In the genomic region with DNA sequence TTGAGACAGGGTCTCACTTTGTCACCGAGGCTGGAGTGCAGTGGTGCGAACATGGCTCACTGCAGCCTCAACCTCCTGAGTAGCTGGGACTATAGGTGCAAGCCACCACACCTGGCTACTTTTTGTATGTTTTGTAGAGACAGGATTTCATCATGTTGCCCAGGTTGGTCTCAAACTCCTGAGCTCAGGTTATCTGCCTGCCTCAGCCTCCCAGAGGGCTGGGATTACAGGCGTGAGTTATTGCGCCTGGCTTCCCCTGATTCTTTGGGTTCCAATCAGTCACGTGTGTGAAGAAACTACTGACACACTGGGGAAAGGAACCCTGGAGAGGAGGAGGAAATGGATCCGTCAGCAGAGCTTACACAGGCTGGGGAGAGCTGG, we compare ENCODE assay signal across 16 cellular contexts. TPM values are rescaled to one million over a fixed set of nuclear protein-coding genes. Genes with fewer than 3 reads are reported as not detected.
DNase-seq lines count a peak whose midpoint lies in the region; ATAC-seq and TF ChIP-seq lines count a peak whose summit lies in the region.
"Had no signal": no experiment of that assay in that cellular context is flagged by ENCODE, and none has a peak within 500 bp of the region (broad histone marks: within the 10 kb centered on the region; RNA-seq: fewer than 3 reads in every experiment).

No MANE protein-coding gene starts in this region.

- no peaks in the 10 kb centered on the region; the same call in 1 of the 2 replicates for H3K9me3 ChIP-seq in SK-N-MC (ENCODE audit: low read depth, low read length)
- H3K9me3 ChIP-seq in hepatocyte (ENCODE audit: low read depth), result no peaks in the 10 kb centered on the region
- H3K9me3 ChIP-seq in psoas muscle, result no peaks in the 10 kb centered on the region
- H3K9me3 ChIP-seq: SK-N-SH, thoracic aorta had no signal

- no peaks in the 10 kb centered on the region for H4K20me1 ChIP-seq in hepatocyte (ENCODE audit: insufficient read depth, poor library complexity, severe bottlenecking)

- H3K9me2 ChIP-seq in hepatocyte (replicated peaks; ENCODE audit: insufficient read depth), result no peaks in the 10 kb centered on the region
- H3K9me2 ChIP-seq: SK-N-SH had no signal

- TF ChIP-seq CTCF in CD14-positive monocyte (IDR thresholded peaks at IDR 0.05), result no peak
- no peak for TF ChIP-seq CTCF in hepatocyte (IDR thresholded peaks at IDR 0.05; ENCODE audit: poor library complexity)
- no peak for TF ChIP-seq CTCF in psoas muscle (IDR thresholded peaks at IDR 0.05)

- H3K4me1 ChIP-seq in hepatocyte (ENCODE audit: insufficient read depth), result peaks cover 22% of the 10 kb centered on the region
- H3K4me1 ChIP-seq in psoas muscle, result peaks cover 29% of the 10 kb centered on the region

- peak overlapping the region; percentile 60; the same call in 1 of the 2 replicates for H3K27ac ChIP-seq in SK-N-MC
- H3K27ac ChIP-seq in hepatocyte, result peak overlapping the region; percentile 94
- peak overlapping the region; percentile 78 for H3K27ac ChIP-seq in psoas muscle
- H3K27ac ChIP-seq: thoracic aorta, WERI-Rb-1 had no signal

- peaks cover 0 to 4% (median 0%) of the 10 kb centered on the region in 7 donors for H3K9me3 Mint-ChIP-seq in CD14-positive monocyte
- H3K9me3 Mint-ChIP-seq in activated T-helper 1 cell treated with anti-CD3 and anti-CD28 coated beads, Interleukin-12 subunit alpha, Interleukin-12 subunit beta, Interleukin-2, Interleukin-4 antibody, amounts not matched to agents 30 ng/mL and 10 ng/mL and 1 ng/mL, durations not matched to agents 14 hours and 24 hours and 36 hours, result peaks cover 4% of the 10 kb centered on the region

- no peak overlapping the region; the same call in 1 of the 2 replicates for H3K4me3 ChIP-seq in SK-N-MC
- no peak overlapping the region for H3K4me3 ChIP-seq in hepatocyte
- H3K4me3 ChIP-seq in psoas muscle, result no peak overlapping the region
- H3K4me3 ChIP-seq: thoracic aorta had no signal

- intact Hi-C loops in CD14-positive monocyte (cut with micrococcal nuclease), result no loop called here
- intact Hi-C loops in psoas muscle (cut with DNase I), result no loop called here
- intact Hi-C loops in activated T-helper 1 cell treated with anti-CD3 and anti-CD28 coated beads, Interleukin-12 subunit alpha, Interleukin-12 subunit beta, Interleukin-2, Interleukin-4 antibody, amounts not matched to agents 30 ng/mL and 10 ng/mL and 1 ng/mL, durations not matched to agents 14 hours and 24 hours and 36 hours (cut with micrococcal nuclease), result no loop called here

- ATAC-seq in psoas muscle (peak in 1 of 4 donors; percentile 45), HG03280 (IDR thresholded peaks at IDR 0.05; ENCODE audit: unreplicated experiment) (no peak)
- ATAC-seq: activated CD8-positive, alpha-beta memory T cell treated with anti-CD3 and anti-CD28 coated beads, Interleukin-2, amount 10 ng/mL, durations not matched to agents 7 days and 5 days had no signal

- no peaks in the 10 kb centered on the region for H3K27me3 ChIP-seq in hepatocyte
- H3K27me3 ChIP-seq in psoas muscle (ENCODE audit: insufficient read depth in 3 of 3, low read length in 2 of 3), result no peaks in the 10 kb centered on the region

- peak overlapping the region in 5 of 7 donors; percentile 37 to 89 (median 83) for H3K27ac Mint-ChIP-seq in CD14-positive monocyte
- no peak overlapping the region for H3K27ac Mint-ChIP-seq in activated T-helper 1 cell treated with anti-CD3 and anti-CD28 coated beads, Interleukin-12 subunit alpha, Interleukin-12 subunit beta, Interleukin-2, Interleukin-4 antibody, amounts not matched to agents 30 ng/mL and 10 ng/mL and 1 ng/mL, durations not matched to agents 14 hours and 24 hours and 36 hours
- H3K27ac Mint-ChIP-seq: activated CD8-positive, alpha-beta memory T cell treated with anti-CD3 and anti-CD28 coated beads, Interleukin-2, amount 10 ng/mL, durations not matched to agents 7 days and 5 days; B cell had no signal

- H3K4me2 ChIP-seq in hepatocyte, result peak overlapping the region; percentile 41

- no peak overlapping the region for H3K9ac ChIP-seq in SK-N-MC (ENCODE audit: insufficient read length)
- H3K9ac ChIP-seq: SK-N-SH had no signal

- H3K27me3 Mint-ChIP-seq in CD14-positive monocyte (ENCODE audit: low read depth in 3 of 3), result no peaks in the 10 kb centered on the region
- H3K27me3 Mint-ChIP-seq in activated T-helper 1 cell treated with anti-CD3 and anti-CD28 coated beads, Interleukin-12 subunit alpha, Interleukin-12 subunit beta, Interleukin-2, Interleukin-4 antibody, amounts not matched to agents 30 ng/mL and 10 ng/mL and 1 ng/mL, durations not matched to agents 14 hours and 24 hours and 36 hours (ENCODE audit: insufficient read depth), result peaks cover 4% of the 10 kb centered on the region
- H3K27me3 Mint-ChIP-seq: activated CD8-positive, alpha-beta memory T cell treated with anti-CD3 and anti-CD28 coated beads, Interleukin-2, amount 10 ng/mL, durations not matched to agents 7 days and 5 days; B cell had no signal

- H3K36me3 ChIP-seq in SK-N-MC (ENCODE audit: insufficient read depth, low read length) (no peaks in the 10 kb centered on the region), hepatocyte (replicated peaks; ENCODE audit: insufficient read depth, low read depth) (no peaks in the 10 kb centered on the region), psoas muscle (ENCODE audit: insufficient read depth in 1 of 2, low read depth in 1 of 2) (no peaks in the 10 kb centered on the region)
- H3K36me3 ChIP-seq: thoracic aorta, WERI-Rb-1 had no signal

- DNase-seq in CD14-positive monocyte (ENCODE audit: low spot score), result no peak
- DNase-seq in SK-N-MC (ENCODE audit: low read depth, low spot score), result no peak
- DNase-seq in hepatocyte (ENCODE audit: low spot score), result no peak
- DNase-seq in psoas muscle, result no peak
- no peak for DNase-seq in NK-92 treated with Interleukin-12 subunit alpha and Interleukin-12 subunit beta, amount 100 ng/mL, for 24 hours (lab: John Stamatoyannopoulos, UW)
- DNase-seq in activated T-helper 1 cell treated with anti-CD3 and anti-CD28 coated beads, Interleukin-12 subunit alpha, Interleukin-12 subunit beta, Interleukin-2, Interleukin-4 antibody, amounts not matched to agents 30 ng/mL and 10 ng/mL and 1 ng/mL, durations not matched to agents 14 hours and 24 hours and 36 hours (ENCODE audit: low spot score), result no peak
- DNase-seq in stimulated activated CD4-positive, alpha-beta T cell treated with anti-CD3 and anti-CD28 coated beads, Interleukin-4, amount 100 ng/mL, for 24 hours, result no peak
- DNase-seq: activated CD8-positive, alpha-beta memory T cell treated with anti-CD3 and anti-CD28 coated beads, Interleukin-2, amount 10 ng/mL, durations not matched to agents 7 days and 5 days; activated naive CD4-positive, alpha-beta T cell treated with anti-CD3 and anti-CD28 coated beads, Interleukin-2, amount 50 U/mL, for 16 hours; DND-41; NCI-H2171 treated with DMSO at 0.1 percent for 48 hours; SK-N-SH had no signal

- H3K36me3 Mint-ChIP-seq in CD14-positive monocyte, result peaks cover 0 to 3% of the 10 kb centered on the region in 2 donors
- no peaks in the 10 kb centered on the region for H3K36me3 Mint-ChIP-seq in activated T-helper 1 cell treated with anti-CD3 and anti-CD28 coated beads, Interleukin-12 subunit alpha, Interleukin-12 subunit beta, Interleukin-2, Interleukin-4 antibody, amounts not matched to agents 30 ng/mL and 10 ng/mL and 1 ng/mL, durations not matched to agents 14 hours and 24 hours and 36 hours (ENCODE audit: low read depth)

- H3K4me3 Mint-ChIP-seq in CD14-positive monocyte, result no peak overlapping the region
- H3K4me3 Mint-ChIP-seq in activated T-helper 1 cell treated with anti-CD3 and anti-CD28 coated beads, Interleukin-12 subunit alpha, Interleukin-12 subunit beta, Interleukin-2, Interleukin-4 antibody, amounts not matched to agents 30 ng/mL and 10 ng/mL and 1 ng/mL, durations not matched to agents 14 hours and 24 hours and 36 hours, result no peak overlapping the region
- H3K4me3 Mint-ChIP-seq: activated CD8-positive, alpha-beta memory T cell treated with anti-CD3 and anti-CD28 coated beads, Interleukin-2, amount 10 ng/mL, durations not matched to agents 7 days and 5 days; B cell had no signal

- H2AFZ ChIP-seq in hepatocyte, result no peak overlapping the region

- WGBS in hepatocyte (ENCODE audit: low lambda C conversion rate, missing lambda C conversion rate), result 50% methylated on average over 6 of the region's 6 CpGs
- 58 to 65% (median 59%) methylated on average over 6 of the region's 6 CpGs for WGBS in psoas muscle, 3 donors

- no peaks in the 10 kb centered on the region for H3K79me2 ChIP-seq in hepatocyte

- H3K4me1 Mint-ChIP-seq in CD14-positive monocyte, result peaks cover 69% of the 10 kb centered on the region
- H3K4me1 Mint-ChIP-seq in activated T-helper 1 cell treated with anti-CD3 and anti-CD28 coated beads, Interleukin-12 subunit alpha, Interleukin-12 subunit beta, Interleukin-2, Interleukin-4 antibody, amounts not matched to agents 30 ng/mL and 10 ng/mL and 1 ng/mL, durations not matched to agents 14 hours and 24 hours and 36 hours (ENCODE audit: low read depth), result peaks cover 9% of the 10 kb centered on the region
- H3K4me1 Mint-ChIP-seq: B cell had no signal

RNA-seq across cellular contexts. Expression of a gene that starts 22.3 kb away (rescaled TPM):
- 100 to 1,000 TPM; 202 to 258 TPM for polyA plus RNA-seq in CD14-positive monocyte
- 110 and 122 TPM in 2 replicates for total RNA-seq in hepatocyte
- 100 and 107 TPM in 2 replicates for polyA plus RNA-seq in hepatocyte
- total RNA-seq in psoas muscle, result 100 to 1,000 TPM; 131 to 164 (median 149) TPM
- 100 to 1,000 TPM in 2 of 3 donors, 10 to 100 TPM in 1; 76.5 to 170 (median 116) TPM for polyA plus RNA-seq in psoas muscle
- total RNA-seq in activated T-helper 1 cell treated with anti-CD3 and anti-CD28 coated beads, Interleukin-12 subunit alpha, Interleukin-12 subunit beta, Interleukin-2, Interleukin-4 antibody, amounts not matched to agents 30 ng/mL and 10 ng/mL and 1 ng/mL, durations not matched to agents 14 hours and 24 hours and 36 hours, result 128 and 130 TPM in 2 replicates

RNA-seq across cellular contexts. Expression of a gene that starts 29.3 kb away (rescaled TPM):
- polyA plus RNA-seq in CD14-positive monocyte (under 1 TPM; 0.28 to 0.47 TPM), hepatocyte (6.9 and 10.9 TPM in 2 replicates), psoas muscle (1 to 10 TPM in 2 of 3 donors, under 1 TPM in 1; 0.82 to 2.9 (median 1.7) TPM)
- total RNA-seq in hepatocyte (6.5 and 8.4 TPM in 2 replicates), psoas muscle (1 to 10 TPM; 1.3 to 3.3 (median 1.8) TPM)
- 5.3 and 6.2 TPM in 2 replicates for total RNA-seq in activated T-helper 1 cell treated with anti-CD3 and anti-CD28 coated beads, Interleukin-12 subunit alpha, Interleukin-12 subunit beta, Interleukin-2, Interleukin-4 antibody, amounts not matched to agents 30 ng/mL and 10 ng/mL and 1 ng/mL, durations not matched to agents 14 hours and 24 hours and 36 hours
